ENCODE assay signal across 16 cellular contexts in the genomic region with DNA sequence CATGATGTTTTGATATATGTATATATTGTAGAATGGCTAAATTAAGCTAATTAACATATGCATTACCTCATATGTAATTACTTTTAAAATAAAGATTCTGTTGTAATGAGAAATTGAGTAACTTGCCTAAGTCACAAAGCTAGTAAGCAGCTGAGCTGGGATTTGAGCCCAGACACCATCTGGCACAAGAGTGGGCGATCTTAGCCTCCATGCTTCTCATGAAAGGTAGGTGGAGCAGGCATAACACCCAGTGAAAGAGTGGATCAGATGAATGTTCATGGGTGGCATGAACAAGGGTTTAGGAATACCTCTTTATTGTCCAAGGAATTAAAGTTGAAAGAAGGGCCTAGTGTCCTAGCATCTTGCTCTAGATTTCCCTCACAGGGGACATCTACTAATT.
"Had no signal": no experiment of that assay in that cellular context is flagged by ENCODE, and none has a peak within 500 bp of the region (broad histone marks: within the 10 kb centered on the region; RNA-seq: fewer than 3 reads in every experiment).

No MANE protein-coding gene starts in this region.

- H3K9me3 ChIP-seq: esophagus muscularis mucosa, lower lobe of right lung, pancreas, right lobe of liver, thoracic aorta, upper lobe of left lung had no signal

- H3K27ac ChIP-seq: esophagus muscularis mucosa, lower lobe of right lung, pancreas, right lobe of liver, thoracic aorta, tibial nerve, upper lobe of left lung had no signal

- H3K36me3 ChIP-seq: esophagus muscularis mucosa, lower lobe of right lung, pancreas, right lobe of liver, thoracic aorta, tibial nerve, upper lobe of left lung had no signal

- H3K4me3 ChIP-seq: esophagus muscularis mucosa, lower lobe of right lung, pancreas, right lobe of liver, thoracic aorta, tibial nerve, upper lobe of left lung had no signal

- H3K27me3 ChIP-seq: pancreas, right lobe of liver, tibial nerve, upper lobe of left lung had no signal

- H3K4me1 ChIP-seq: esophagus muscularis mucosa, lower lobe of right lung, pancreas, tibial nerve, upper lobe of left lung had no signal

- ATAC-seq: left ventricle myocardium superior; lower lobe of right lung; natural killer cell; pancreas; right lobe of liver; stimulated activated naive B cell treated with anti-CD40 and anti-IgM and Interleukin-4, amounts not matched to agents 10 μg/mL and 1 μg/mL and 100 μg/mL, for 72 hours had no signal

- DNase-seq: effector memory CD4-positive, alpha-beta T cell; foreskin melanocyte; immature natural killer cell; left ventricle myocardium superior; lower lobe of right lung; natural killer cell; pancreas; right lobe of liver; small intestine; stimulated activated CD4-positive, alpha-beta T cell treated with anti-CD3 and anti-CD28 coated beads, Interleukin-15, amount 100 ng/mL, for 24 hours; stimulated activated CD4-positive, alpha-beta T cell treated with anti-CD3 and anti-CD28 coated beads, Interleukin-2, amount 100 ng/mL, for 48 hours; stimulated activated naive B cell treated with anti-CD40 and anti-IgM and Interleukin-4, amounts not matched to agents 10 μg/mL and 1 μg/mL and 100 μg/mL, for 72 hours; upper lobe of left lung had no signal
